Comparison of ENCODE assay signal across 18 cellular contexts in the genomic region with DNA sequence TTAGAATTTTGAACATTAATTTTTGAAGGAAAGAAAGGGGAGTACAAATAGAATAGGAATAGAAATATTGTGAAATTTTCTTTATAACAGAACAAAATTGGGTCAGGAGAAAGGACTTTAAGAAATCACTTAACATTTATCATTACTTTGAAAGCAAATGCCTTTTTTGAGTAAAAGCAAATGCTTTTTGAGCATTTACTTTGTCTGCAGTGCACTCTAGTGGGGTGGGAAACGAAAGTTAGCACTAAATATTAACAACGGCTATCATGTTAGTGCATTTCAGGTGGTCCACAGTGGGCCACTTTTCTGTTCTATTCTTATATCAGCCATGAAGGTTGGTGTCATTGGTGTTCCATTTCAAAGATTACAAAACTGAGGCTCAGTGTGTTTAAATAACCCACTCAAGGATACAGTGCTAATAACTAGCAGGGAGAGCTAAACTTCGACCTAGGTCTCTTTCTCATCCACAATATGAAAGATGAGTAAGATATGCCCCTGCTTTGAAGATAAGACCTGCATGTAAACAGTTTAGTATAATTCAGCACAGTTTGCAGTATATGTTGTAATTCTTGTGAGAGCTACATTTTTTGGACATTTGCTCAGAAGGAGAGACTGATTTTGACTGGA. TPM values are rescaled to one million over a fixed set of nuclear protein-coding genes. Genes with fewer than 3 reads are reported as not detected.
DNase-seq lines count a peak whose midpoint lies in the region; ATAC-seq and TF ChIP-seq lines count a peak whose summit lies in the region.
"Had no signal": no experiment of that assay in that cellular context is flagged by ENCODE, and none has a peak within 500 bp of the region (broad histone marks: within the 10 kb centered on the region; RNA-seq: fewer than 3 reads in every experiment).

No MANE protein-coding gene starts in this region.

- no peaks in the 10 kb centered on the region for H3K36me3 ChIP-seq in tibial nerve
- no peaks in the 10 kb centered on the region for H3K36me3 ChIP-seq in esophagus squamous epithelium

- H3K4me3 ChIP-seq in tibial nerve (no peak overlapping the region), esophagus squamous epithelium (no peak overlapping the region)
- H3K4me3 ChIP-seq: HAP-1 had no signal

- peaks cover 3% of the 10 kb centered on the region for H3K27me3 Mint-ChIP-seq in activated CD4-positive, alpha-beta T cell treated with anti-CD3 and anti-CD28 coated beads, Interleukin-2, amount 10 ng/mL, durations not matched to agents 24 days and 14 days

- TF ChIP-seq CTCF in tibial nerve (IDR thresholded peaks at IDR 0.05) (peak in 1 of 5 experiments; percentile 29), esophagus squamous epithelium (IDR thresholded peaks at IDR 0.05) (no peak)

- TF ChIP-seq EP300 in tibial nerve (IDR thresholded peaks at IDR 0.05) = no peak

- WGBS in tibial nerve, 2 donors = 46 to 48% methylated on average over 3 of the region's 3 CpGs
- 89 to 91% methylated on average over 3 of the region's 3 CpGs for WGBS in esophagus squamous epithelium, 2 donors

- intact Hi-C loops in activated CD4-positive, alpha-beta T cell treated with anti-CD3 and anti-CD28 coated beads, Interleukin-2, amount 10 ng/mL, durations not matched to agents 24 days and 14 days (cut with micrococcal nuclease) = no loop called here
- intact Hi-C loops in esophagus squamous epithelium (cut with DNase I) = no loop called here

- H3K9me3 ChIP-seq in tibial nerve (no peaks in the 10 kb centered on the region), esophagus squamous epithelium (no peaks in the 10 kb centered on the region)
- H3K9me3 ChIP-seq: HAP-1 had no signal

- H3K4me3 Mint-ChIP-seq in activated CD4-positive, alpha-beta T cell treated with anti-CD3 and anti-CD28 coated beads, Interleukin-2, amount 10 ng/mL, durations not matched to agents 24 days and 14 days = no peak overlapping the region
- H3K4me3 Mint-ChIP-seq: CD8-positive, alpha-beta T cell had no signal

- H3K27me3 ChIP-seq in tibial nerve (no peaks in the 10 kb centered on the region), esophagus squamous epithelium (no peaks in the 10 kb centered on the region)

- no peaks in the 10 kb centered on the region for H3K36me3 Mint-ChIP-seq in activated CD4-positive, alpha-beta T cell treated with anti-CD3 and anti-CD28 coated beads, Interleukin-2, amount 10 ng/mL, durations not matched to agents 24 days and 14 days (ENCODE audit: low read depth)
- H3K36me3 Mint-ChIP-seq: CD8-positive, alpha-beta T cell had no signal

- DNase-seq in activated CD4-positive, alpha-beta T cell treated with anti-CD3 and anti-CD28 coated beads, Interleukin-2, amount 10 ng/mL, durations not matched to agents 24 days and 14 days = no peak
- DNase-seq in activated CD4-positive, alpha-beta T cell treated with anti-CD3 and anti-CD28 coated beads, Interleukin-2, amount 50 U/mL, for 48 hours = no peak
- peak; percentile 79 for DNase-seq in amniotic epithelial cell (ENCODE audit: low read depth)
- peak; percentile 67 for DNase-seq in iris pigment epithelial cell (ENCODE audit: low read depth)
- no peak for DNase-seq in tibial nerve (ENCODE audit: low spot score in 2 of 2)
- no peak for DNase-seq in esophagus squamous epithelium (lab: John Stamatoyannopoulos, UW)
- no peak for DNase-seq in iPS-NIHi11 (ENCODE audit: low spot score)
- DNase-seq: CD8-positive, alpha-beta T cell; MV-4-11; NCI-H1436; NCI-H2029 treated with DMSO at 0.1 percent for 48 hours; NCI-H2171 treated with DMSO at 0.1 percent for 48 hours; NCI-H446 treated with DMSO at 0.1 percent for 48 hours; NK-92 treated with Interleukin-12 subunit alpha and Interleukin-12 subunit beta, amount 100 ng/mL, for 24 hours; RPMI8226 had no signal

- H3K27ac ChIP-seq in tibial nerve = peak overlapping the region in 3 of 4 donors; percentile 47 to 85 (median 77)
- no peak overlapping the region for H3K27ac ChIP-seq in esophagus squamous epithelium
- H3K27ac ChIP-seq: 22Rv1 had no signal

- H3K27ac Mint-ChIP-seq in activated CD4-positive, alpha-beta T cell treated with anti-CD3 and anti-CD28 coated beads, Interleukin-2, amount 10 ng/mL, durations not matched to agents 24 days and 14 days = peak overlapping the region; percentile 2
- H3K27ac Mint-ChIP-seq: CD8-positive, alpha-beta T cell had no signal

- TF ChIP-seq POLR2A in tibial nerve (IDR thresholded peaks at IDR 0.05) (no peak), esophagus squamous epithelium (IDR thresholded peaks at IDR 0.05) (no peak)

- H3K4me1 ChIP-seq in tibial nerve = peaks cover 0 to 80% (median 25%) of the 10 kb centered on the region in 4 donors
- no peaks in the 10 kb centered on the region for H3K4me1 ChIP-seq in esophagus squamous epithelium

- no peaks in the 10 kb centered on the region for H3K9me3 Mint-ChIP-seq in activated CD4-positive, alpha-beta T cell treated with anti-CD3 and anti-CD28 coated beads, Interleukin-2, amount 10 ng/mL, durations not matched to agents 24 days and 14 days
- H3K9me3 Mint-ChIP-seq: CD8-positive, alpha-beta T cell had no signal

- peaks cover 8% of the 10 kb centered on the region for H3K4me1 Mint-ChIP-seq in activated CD4-positive, alpha-beta T cell treated with anti-CD3 and anti-CD28 coated beads, Interleukin-2, amount 10 ng/mL, durations not matched to agents 24 days and 14 days

- no peak for ATAC-seq in HG02884 (IDR thresholded peaks at IDR 0.05; ENCODE audit: unreplicated experiment)
- ATAC-seq: CD8-positive, alpha-beta T cell had no signal

RNA-seq across cellular contexts. Expression of gene LRRC8D, which starts 13.4 kb away (rescaled TPM):
- total RNA-seq in activated CD4-positive, alpha-beta T cell treated with anti-CD3 and anti-CD28 coated beads, Interleukin-2, amount 10 ng/mL, durations not matched to agents 24 days and 14 days = 43.6 and 44.9 TPM in 2 replicates
- total RNA-seq in tibial nerve (10 to 100 TPM; 11.1 to 19.0 (median 15.3) TPM), esophagus squamous epithelium (10 to 100 TPM in 3 of 4 donors, 1 to 10 TPM in 1; 8.7 to 19.1 (median 10.9) TPM)

Comparison
In these comparisons a context has a peak if more than half of its experiments do, and no peak if none do; other contexts are left out.
1. DNase-seq: peak in amniotic epithelial cell (single experiment) and iris pigment epithelial cell (single experiment); none in activated CD4-positive, alpha-beta T cell treated with anti-CD3 and anti-CD28 coated beads, Interleukin-2, amount 10 ng/mL, durations not matched to agents 24 days and 14 days (single experiment), activated CD4-positive, alpha-beta T cell treated with anti-CD3 and anti-CD28 coated beads, Interleukin-2, amount 50 U/mL, for 48 hours (0 of 2), tibial nerve (0 of 2), esophagus squamous epithelium (single experiment) and iPS-NIHi11 (single experiment).
2. H3K27ac ChIP-seq: peak in tibial nerve (3 of 4); none in esophagus squamous epithelium (0 of 4).